ENCODE assay signal across 8 cellular contexts in the genomic region with DNA sequence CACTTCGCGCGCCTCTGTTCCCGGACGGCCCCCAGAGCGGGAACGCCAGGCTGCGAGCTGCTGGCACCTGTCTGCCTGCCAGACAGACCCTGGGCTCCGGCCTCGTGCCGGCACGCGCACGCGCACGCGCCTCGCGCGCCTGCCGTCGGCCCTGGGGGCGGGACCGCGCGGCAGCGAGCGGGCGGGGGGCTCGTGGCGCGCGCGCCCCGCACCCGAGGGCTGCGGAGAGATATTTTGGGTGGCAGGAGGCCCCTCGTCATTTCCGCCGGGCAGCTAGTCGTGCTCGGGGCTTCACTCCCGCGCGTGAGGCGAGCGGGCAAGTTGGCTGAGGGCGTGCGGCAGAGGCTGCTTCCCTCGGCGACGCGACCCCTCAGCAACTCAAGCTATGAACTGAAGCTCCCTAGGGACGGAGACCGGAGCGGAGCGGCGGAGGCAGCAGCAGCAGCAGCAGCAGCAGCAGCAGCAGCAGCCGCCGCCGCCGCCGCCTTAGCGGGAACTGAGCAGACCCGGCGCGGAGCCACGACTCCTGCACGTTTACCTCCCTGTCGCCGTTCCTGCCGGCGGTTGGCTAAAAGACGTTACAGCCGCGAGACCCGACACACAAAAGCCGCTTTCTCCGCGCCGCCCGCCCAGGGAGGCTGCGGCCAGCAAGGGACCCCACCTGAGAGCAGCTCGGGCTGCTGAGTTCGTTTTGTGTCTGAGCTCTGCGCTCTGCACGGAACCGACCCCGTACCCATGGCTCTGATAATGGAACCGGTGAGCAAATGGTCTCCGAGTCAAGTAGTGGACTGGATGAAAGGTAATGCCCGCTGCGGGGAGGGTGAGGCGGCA. TPM values are rescaled to one million over a fixed set of nuclear protein-coding genes. Genes with fewer than 3 reads are reported as not detected.
A peak's percentile ranks its signal among the peaks of the same experiment; 100 is the strongest.
DNase-seq lines count a peak whose midpoint lies in the region; ATAC-seq lines count a peak whose summit lies in the region.

A gene (plus strand): TSS at position 256 of the 831 bp plus-strand sequence. CDS start 480 bp downstream, at position 736.

- peak; percentile 46 for DNase-seq in NCI-H2196 treated with DMSO at 0.1 percent for 48 hours (lab: John Stamatoyannopoulos, UW; ENCODE audit: unreplicated experiment)
- DNase-seq in activated CD4-positive, alpha-beta T cell treated with anti-CD3 and anti-CD28 coated beads, Interleukin-2, amount 50 U/mL, for 4 hours: peak; percentile 38 to 57
- DNase-seq in effector CD8-positive, alpha-beta T cell (lab: John Stamatoyannopoulos, UW): peak; percentile 63
- peak; percentile 40 to 48 for DNase-seq in stimulated activated CD8-positive, alpha-beta memory T cell treated with anti-CD3 and anti-CD28 coated beads, Interleukin-7, amount 100 ng/mL, for 48 hours (ENCODE audit: extremely low read depth in 1 of 2, low read depth in 1 of 2)
- no peak for DNase-seq in mesenteric fat pad (ENCODE audit: low spot score)

- H3K27ac ChIP-seq in muscle layer of duodenum (ENCODE audit: low read length): no peak within 1 kb of the TSS

- peak; percentile 61 for ATAC-seq in GM18520 (IDR thresholded peaks at IDR 0.05; ENCODE audit: unreplicated experiment)
- ATAC-seq in HG03039 (IDR thresholded peaks at IDR 0.05; ENCODE audit: unreplicated experiment): peak; percentile 81

- H3K36me3 ChIP-seq in muscle layer of duodenum (ENCODE audit: control insufficient read depth in 1 of 2, insufficient read depth in 2 of 2, low read length in 2 of 2): no peaks in the 10 kb centered on the region

- H3K9me3 ChIP-seq in muscle layer of duodenum (ENCODE audit: control insufficient read depth in 1 of 2, low read length in 2 of 2): no peaks in the 10 kb centered on the region

- peak within 1 kb of the TSS; percentile 16 to 77 for H3K4me3 ChIP-seq in muscle layer of duodenum (ENCODE audit: low read depth in 1 of 2, low read length in 2 of 2)

- H3K4me1 ChIP-seq in muscle layer of duodenum (ENCODE audit: control insufficient read depth in 1 of 2, insufficient read depth in 2 of 2, low read length in 2 of 2): peaks cover 0 to 9% of the 10 kb centered on the region in 2 donors

- no peaks in the 10 kb centered on the region for H3K27me3 ChIP-seq in muscle layer of duodenum (ENCODE audit: low read depth, low read length)

RNA-seq across cellular contexts. Expression of the gene that starts here (rescaled TPM):
- 0.80 TPM for total RNA-seq in mesenteric fat pad
